In the genomic region with DNA sequence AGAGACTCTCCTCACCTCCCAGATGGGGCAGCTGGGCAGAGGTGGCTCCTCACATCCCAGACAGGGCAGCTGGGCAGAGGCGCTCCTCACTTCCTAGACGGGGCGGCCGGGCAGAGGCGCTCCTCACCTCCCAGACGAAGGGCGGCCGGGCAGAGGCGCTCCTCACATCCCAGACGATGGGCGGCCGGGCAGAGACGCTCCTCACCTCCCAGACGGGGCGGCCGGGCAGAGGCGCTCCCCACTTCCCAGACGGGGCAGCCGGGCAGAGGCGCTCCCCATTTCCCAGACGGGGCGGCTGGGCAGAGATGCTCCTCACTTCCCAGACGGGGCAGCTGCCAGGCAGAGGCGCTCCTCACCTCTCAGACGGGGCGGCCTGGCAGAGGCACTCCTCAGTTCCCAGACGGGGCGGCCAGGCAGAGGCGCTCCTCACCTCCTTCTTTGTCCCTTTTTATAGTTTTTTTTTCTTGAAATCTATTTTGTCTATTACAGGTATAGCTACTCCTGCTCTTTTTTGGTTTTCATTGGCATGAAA, we compare ENCODE assay signal across 4 cellular contexts.
A peak's percentile ranks its signal among the peaks of the same experiment; 100 is the strongest.
DNase-seq lines count a peak whose midpoint lies in the region; ATAC-seq, FAIRE-seq and TF ChIP-seq lines count a peak whose summit lies in the region.
"Not testable (repeated sequence)": the region's sequence is repeated elsewhere in the genome, so short reads cannot be mapped to it uniquely, and the experiment has no call there.

No MANE protein-coding gene starts in this region.

- H3K4me3 Mint-ChIP-seq in chondrocyte (ENCODE audit: unreplicated experiment): not testable (repeated sequence)
- H3K4me3 Mint-ChIP-seq in endothelial cell (ENCODE audit: unreplicated experiment): peak overlapping the region; percentile 78

- H3K27me3 Mint-ChIP-seq in chondrocyte (ENCODE audit: low read depth); endothelial cell (ENCODE audit: unreplicated experiment): not testable (repeated sequence)

- not testable (repeated sequence) for H3K4me2 ChIP-seq in DND-41 (ENCODE audit: insufficient read depth, low read length)

- TF ChIP-seq CTCF in DND-41 (IDR thresholded peaks at IDR 0.05; ENCODE audit: borderline replicate concordance, extremely low read depth, low read length, poor library complexity, severe bottlenecking); chondrocyte (IDR thresholded peaks at IDR 0.05); endothelial cell (IDR thresholded peaks at IDR 0.05; ENCODE audit: unreplicated experiment): not testable (repeated sequence)

- H3K4me1 Mint-ChIP-seq in chondrocyte (ENCODE audit: low read depth); endothelial cell (ENCODE audit: unreplicated experiment): not testable (repeated sequence)

- H3K9me3 ChIP-seq in DND-41 (ENCODE audit: insufficient read depth, low read length, severe bottlenecking): peaks cover 39% of the 10 kb centered on the region

- not testable (repeated sequence) for H3K79me2 ChIP-seq in DND-41 (ENCODE audit: insufficient read depth, low read length)

- peaks cover 31% of the 10 kb centered on the region for H3K36me3 ChIP-seq in DND-41 (ENCODE audit: insufficient read depth, low read length)

- not testable (repeated sequence) for ATAC-seq in DND-41 (ENCODE audit: insufficient read depth, low read depth)

- H3K36me3 Mint-ChIP-seq in chondrocyte (ENCODE audit: low read depth): peaks cover 14% of the 10 kb centered on the region
- peaks cover 30% of the 10 kb centered on the region for H3K36me3 Mint-ChIP-seq in endothelial cell (ENCODE audit: low read depth, unreplicated experiment)

- H3K4me3 ChIP-seq in DND-41 (ENCODE audit: low read depth in 1 of 2, low read length in 2 of 2): not testable (repeated sequence)

- FAIRE-seq in islet of Langerhans (lab: Jason Lieb, UNC): peak; percentile 82

- not testable (repeated sequence) for H2AFZ ChIP-seq in DND-41 (ENCODE audit: low read depth, low read length)

- H3K9me3 Mint-ChIP-seq in chondrocyte (ENCODE audit: low read depth): peaks cover 36% of the 10 kb centered on the region
- H3K9me3 Mint-ChIP-seq in endothelial cell (ENCODE audit: unreplicated experiment): peaks cover 14% of the 10 kb centered on the region

- DNase-seq in DND-41 (peak; percentile 33), chondrocyte (ENCODE audit: low spot score) (peak; percentile 86)
- not testable (repeated sequence) for DNase-seq in endothelial cell (ENCODE audit: low spot score)

- H3K27ac Mint-ChIP-seq in chondrocyte (ENCODE audit: unreplicated experiment); endothelial cell (ENCODE audit: unreplicated experiment): not testable (repeated sequence)

- not testable (repeated sequence) for H3K4me1 ChIP-seq in DND-41 (ENCODE audit: insufficient read depth, low read length)

- H3K27ac ChIP-seq in DND-41 (ENCODE audit: low read length): not testable (repeated sequence)

- not testable (repeated sequence) for H3K27me3 ChIP-seq in DND-41 (ENCODE audit: insufficient read depth, low read length, poor library complexity)

- not testable (repeated sequence) for H3K9ac ChIP-seq in DND-41 (ENCODE audit: low read depth, low read length)

- not testable (repeated sequence) for H4K20me1 ChIP-seq in DND-41 (ENCODE audit: insufficient read depth, low read length)
